ENCODE assay signal across 20 cellular contexts in genomic region chr1:194292912-194293311, GRCh38.
"Had no signal": no experiment of that assay in that cellular context is flagged by ENCODE, and none has a peak within 500 bp of the region (broad histone marks: within the 10 kb centered on the region; RNA-seq: fewer than 3 reads in every experiment).

No MANE protein-coding gene starts in this region.

- H3K9ac ChIP-seq: SK-N-SH had no signal

- H3K9me2 ChIP-seq: SK-N-SH had no signal

- ATAC-seq: Panc1, PC-3 had no signal

- H3K9me3 ChIP-seq: SK-N-SH had no signal

- H3K27ac ChIP-seq: HL-60, RWPE1 had no signal

- H3K4me2 ChIP-seq: SK-N-SH had no signal

- DNase-seq: KBM-7, MV-4-11, NCI-H1048, NCI-H1105, NCI-H1417, NCI-H146, NCI-H1694 treated with DMSO at 0.1 percent for 48 hours, NCI-H1930, NCI-H2081, NCI-H2107, NCI-H2227 treated with DMSO at 0.1 percent for 48 hours, NCI-H524, NCI-H69, NCI-H774, PC-3, SHP77, SK-N-SH had no signal
